ENCODE assay signal across 8 cellular contexts in the genomic region with DNA sequence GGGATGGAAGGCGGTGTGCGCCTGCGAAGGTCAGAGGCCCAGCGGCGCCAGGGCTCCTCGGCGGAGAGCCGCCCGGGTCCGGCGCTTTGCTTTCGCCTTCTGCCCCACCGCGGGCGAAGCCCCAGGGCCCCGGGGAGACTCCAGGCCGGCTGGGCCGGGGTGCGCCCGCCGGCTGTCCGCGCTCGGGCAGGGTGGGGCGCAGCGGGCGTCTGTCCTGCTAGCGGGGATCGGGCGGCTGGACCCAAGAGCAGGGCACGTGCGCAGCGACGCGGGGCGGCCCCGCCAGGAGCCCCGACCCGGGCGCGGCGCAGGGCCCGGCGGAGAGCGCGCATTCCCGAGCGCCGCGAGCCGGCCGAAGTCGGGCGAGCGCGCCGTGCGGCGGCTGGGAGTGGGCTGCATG. TPM values are rescaled to one million over a fixed set of nuclear protein-coding genes. Genes with fewer than 3 reads are reported as not detected.
DNase-seq lines count a peak whose midpoint lies in the region; ATAC-seq and TF ChIP-seq lines count a peak whose summit lies in the region.

No MANE protein-coding gene starts in this region.

- no peaks in the 10 kb centered on the region for H3K9me3 ChIP-seq in ovary

- H3K36me3 ChIP-seq in ovary: no peaks in the 10 kb centered on the region

- no peak for TF ChIP-seq POLR2A in ovary (IDR thresholded peaks at IDR 0.05)

- H3K27ac ChIP-seq in ovary: no peak overlapping the region

- peak overlapping the region; percentile 20 for H3K4me3 ChIP-seq in epithelial cell of esophagus (ENCODE audit: low read length)
- H3K4me3 ChIP-seq in ovary: peak overlapping the region; percentile 35

- WGBS in ovary, 3 donors: 2 to 5% (median 4%) methylated on average over 31 to 59 of the region's 59 CpGs

- no peaks in the 10 kb centered on the region for H3K27me3 ChIP-seq in ovary

- intact Hi-C loops in ovary (cut with DNase I): no loop called here

- TF ChIP-seq EP300 in ovary (IDR thresholded peaks at IDR 0.05): no peak

- peak; percentile 62 for DNase-seq in GM10266 (ENCODE audit: extremely low spot score)
- peak; percentile 13 for DNase-seq in HK-2 (ENCODE audit: unreplicated experiment)
- DNase-seq in epithelial cell of esophagus (ENCODE audit: low read depth): no peak
- no peak for DNase-seq in ovary
- no peak for DNase-seq in DMS79 treated with DMSO at 0.1 percent for 48 hours (lab: John Stamatoyannopoulos, UW)
- DNase-seq in stimulated activated naive CD4-positive, alpha-beta T cell (lab: John Stamatoyannopoulos, UW): no peak
- DNase-seq in mesenteric fat pad (ENCODE audit: low spot score): no peak

- peaks cover 2% of the 10 kb centered on the region for H3K4me1 ChIP-seq in ovary (ENCODE audit: insufficient read depth)

- TF ChIP-seq CTCF in GM10266 (IDR thresholded peaks at IDR 0.05; ENCODE audit: control insufficient read depth, insufficient read depth, low read depth, missing control alignments) (no peak), epithelial cell of esophagus (IDR thresholded peaks at IDR 0.05; ENCODE audit: insufficient read depth, low read depth, low read length, missing control alignments) (no peak), ovary (IDR thresholded peaks at IDR 0.05) (no peak)

- no peak for ATAC-seq in HG02852 (IDR thresholded peaks at IDR 0.05; ENCODE audit: unreplicated experiment)

RNA-seq across cellular contexts. Expression of a gene that starts 0.6 kb away (rescaled TPM):
- total RNA-seq in ovary: 10 to 100 TPM in 3 of 7 donors, 1 to 10 TPM in 4; 2.2 to 73.2 (median 9.6) TPM
- polyA plus RNA-seq in ovary: 10 to 100 TPM in 1 of 2 donors, 1 to 10 TPM in 1; 9.9 to 21.7 TPM
- 194 TPM for total RNA-seq in mesenteric fat pad

RNA-seq across cellular contexts. Expression of a gene that starts 40.1 kb away (rescaled TPM):
- total RNA-seq in ovary (10 to 100 TPM in 6 of 7 donors, 1 to 10 TPM in 1; 8.6 to 27.3 (median 19.4) TPM), mesenteric fat pad (23.5 TPM)
- polyA plus RNA-seq in ovary: 1 to 10 TPM; 6.5 to 8.4 TPM

Comparison
In these comparisons a context has a peak if more than half of its experiments do, and no peak if none do; other contexts are left out.
1. DNase-seq: peak in GM10266 (single experiment) and HK-2 (single experiment); none in epithelial cell of esophagus (single experiment), ovary (0 of 5), DMS79 treated with DMSO at 0.1 percent for 48 hours (single experiment), stimulated activated naive CD4-positive, alpha-beta T cell (0 of 6) and mesenteric fat pad (single experiment).